Comparison of ENCODE assay signal across 7 cellular contexts in the genomic region with DNA sequence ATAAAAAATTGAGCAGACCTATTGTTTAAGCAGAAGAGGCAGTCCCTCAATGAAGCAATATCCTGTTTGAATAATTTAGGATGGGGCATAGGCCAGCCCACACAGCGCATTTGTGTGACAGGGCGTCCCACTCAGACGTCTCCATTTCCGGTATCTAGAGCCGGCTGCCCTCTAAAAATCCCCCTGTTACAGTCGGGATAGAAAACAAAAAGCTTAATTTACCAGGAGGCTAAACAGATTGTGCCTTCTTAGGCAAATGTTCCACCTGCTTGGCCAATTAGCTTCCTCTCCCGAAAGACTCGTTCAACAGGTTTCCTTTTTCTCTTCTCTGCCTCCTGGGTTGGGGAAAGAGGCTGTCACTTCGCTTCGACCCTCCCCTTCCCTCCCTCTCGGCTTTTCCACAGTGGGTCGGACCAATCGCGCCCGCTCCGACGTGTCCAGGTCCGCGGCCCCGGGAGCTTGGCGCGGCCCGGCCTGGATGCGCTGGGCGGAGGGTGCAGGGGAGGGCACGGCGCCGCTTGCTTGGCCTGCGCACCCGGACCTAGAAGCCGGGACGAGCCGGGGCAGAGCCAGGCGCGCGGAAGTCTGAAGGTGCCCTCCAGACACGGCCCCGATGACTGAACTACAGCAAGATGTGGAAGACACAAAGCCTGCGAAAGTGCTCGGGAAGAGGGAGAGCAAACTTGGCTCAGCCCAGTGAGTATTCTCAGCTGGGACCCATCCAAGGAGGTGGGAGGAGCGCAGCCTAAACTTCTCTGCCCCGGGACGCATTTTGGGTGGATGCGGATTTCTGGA. TPM values are rescaled to one million over a fixed set of nuclear protein-coding genes. Genes with fewer than 3 reads are reported as not detected.
DNase-seq lines count a peak whose midpoint lies in the region; ATAC-seq and TF ChIP-seq lines count a peak whose summit lies in the region.

A gene with protein sequence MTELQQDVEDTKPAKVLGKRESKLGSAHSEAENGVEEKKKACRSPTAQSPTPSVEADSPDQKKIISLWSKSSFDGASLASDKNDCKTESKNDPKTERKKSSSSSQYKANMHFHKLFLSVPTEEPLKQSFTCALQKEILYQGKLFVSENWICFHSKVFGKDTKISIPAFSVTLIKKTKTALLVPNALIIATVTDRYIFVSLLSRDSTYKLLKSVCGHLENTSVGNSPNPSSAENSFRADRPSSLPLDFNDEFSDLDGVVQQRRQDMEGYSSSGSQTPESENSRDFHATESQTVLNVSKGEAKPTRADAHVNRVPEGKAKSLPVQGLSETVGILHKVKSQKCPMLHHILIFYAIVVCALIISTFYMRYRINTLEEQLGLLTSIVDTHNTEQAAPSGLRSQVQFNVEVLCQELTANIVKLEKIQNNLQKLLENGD (plus strand): TSS at position 416 of the 795 bp plus-strand sequence. CDS start 198 bp downstream, at position 614.

- H3K27me3 Mint-ChIP-seq in activated CD4-positive, alpha-beta memory T cell treated with anti-CD3 and anti-CD28 coated beads, Interleukin-2, amount 10 ng/mL, durations not matched to agents 7 days and 5 days, result no peaks in the 10 kb centered on the region

- CTCF ChIA-PET in activated CD4-positive, alpha-beta memory T cell treated with anti-CD3 and anti-CD28 coated beads, Interleukin-2, amount 10 ng/mL, durations not matched to agents 7 days and 5 days (lab: Charles Lee), result interaction anchor here (1.0 to 2.6 kb wide), 5 partner anchors 9 to 77 kb away, joined by 3 to 12 read pairs (median 6); no protein-coding TSS in a partner anchor

- H3K36me3 Mint-ChIP-seq in activated CD4-positive, alpha-beta memory T cell treated with anti-CD3 and anti-CD28 coated beads, Interleukin-2, amount 10 ng/mL, durations not matched to agents 7 days and 5 days (ENCODE audit: low read depth), result peaks cover 5% of the 10 kb centered on the region

- DNase-seq in NCI-H345 (lab: John Stamatoyannopoulos, UW) (peak; percentile 68), ecto neural progenitor cell (ENCODE audit: low spot score) (peak; percentile 86), right lobe of liver (peak; percentile 84 to 87 (median 86))
- peak; percentile 74 for DNase-seq in activated CD4-positive, alpha-beta memory T cell treated with anti-CD3 and anti-CD28 coated beads, Interleukin-2, amount 10 ng/mL, durations not matched to agents 7 days and 5 days
- DNase-seq in stimulated activated CD4-positive, alpha-beta T cell treated with anti-CD3 and anti-CD28 coated beads, Interleukin-4, amount 100 ng/mL, for 24 hours, result peak; percentile 70

- H3K9me3 Mint-ChIP-seq in activated CD4-positive, alpha-beta memory T cell treated with anti-CD3 and anti-CD28 coated beads, Interleukin-2, amount 10 ng/mL, durations not matched to agents 7 days and 5 days, result no peaks in the 10 kb centered on the region

- 7% methylated on average over 24 of the region's 44 CpGs for WGBS in right lobe of liver (ENCODE audit: insufficient coverage, low coverage, low lambda C conversion rate, missing lambda C conversion rate)

- peak within 1 kb of the TSS; percentile 85 for H3K4me3 Mint-ChIP-seq in activated CD4-positive, alpha-beta memory T cell treated with anti-CD3 and anti-CD28 coated beads, Interleukin-2, amount 10 ng/mL, durations not matched to agents 7 days and 5 days

- ATAC-seq in GM18520 (IDR thresholded peaks at IDR 0.05; ENCODE audit: unreplicated experiment), result peak; percentile 74
- peak; percentile 88 for ATAC-seq in HG03025 (IDR thresholded peaks at IDR 0.05; ENCODE audit: low FRiP score, unreplicated experiment)
- ATAC-seq in right lobe of liver, result peak; percentile 96 to 98 (median 97)

- POLR2A ChIA-PET in activated CD4-positive, alpha-beta memory T cell treated with anti-CD3 and anti-CD28 coated beads, Interleukin-2, amount 10 ng/mL, durations not matched to agents 7 days and 5 days (lab: Charles Lee), result interaction anchor here (0.8 to 4.2 kb wide), 17 partner anchors 10 to 425 kb away, joined by 3 to 68 read pairs (median 5); partner anchors contain the start of genes ALDH7A1 and PHAX

- peak within 1 kb of the TSS; percentile 59 to 84 (median 73) for H3K27ac ChIP-seq in right lobe of liver

- no peaks in the 10 kb centered on the region for H3K9me3 ChIP-seq in right lobe of liver

- peak; percentile 87 for TF ChIP-seq POLR2A in right lobe of liver (IDR thresholded peaks at IDR 0.05)

- peaks cover 0 to 9% (median 0%) of the 10 kb centered on the region in 4 donors for H3K4me1 ChIP-seq in right lobe of liver

- TF ChIP-seq CTCF in right lobe of liver (IDR thresholded peaks at IDR 0.05), result no peak

- intact Hi-C loops in right lobe of liver (cut with DNase I), result no loop called here

- H3K4me3 ChIP-seq in right lobe of liver, result peak within 1 kb of the TSS; percentile 51 to 59 (median 56)

- peak within 1 kb of the TSS; percentile 77 for H3K27ac Mint-ChIP-seq in activated CD4-positive, alpha-beta memory T cell treated with anti-CD3 and anti-CD28 coated beads, Interleukin-2, amount 10 ng/mL, durations not matched to agents 7 days and 5 days

- peaks cover 0 to under 1% (median 0%) of the 10 kb centered on the region in 4 donors for H3K36me3 ChIP-seq in right lobe of liver

- H3K27me3 ChIP-seq in right lobe of liver, result no peaks in the 10 kb centered on the region

- peaks cover 38% of the 10 kb centered on the region for H3K4me1 Mint-ChIP-seq in activated CD4-positive, alpha-beta memory T cell treated with anti-CD3 and anti-CD28 coated beads, Interleukin-2, amount 10 ng/mL, durations not matched to agents 7 days and 5 days

RNA-seq across cellular contexts. Expression of the gene that starts here (rescaled TPM):
- total RNA-seq in activated CD4-positive, alpha-beta memory T cell treated with anti-CD3 and anti-CD28 coated beads, Interleukin-2, amount 10 ng/mL, durations not matched to agents 7 days and 5 days, result 1 to 10 TPM; 4.6 to 5.0 TPM
- 10 to 100 TPM in 5 of 6 experiments, 1 to 10 TPM in 1; 9.9 to 26.4 (median 18.3) TPM for total RNA-seq in right lobe of liver

Comparison
In these comparisons a context has a peak if more than half of its experiments do, and no peak if none do; other contexts are left out.
1. Peak in every context shown above with its lines: DNase-seq, ATAC-seq, H3K4me3 ChIP-seq and H3K27ac ChIP-seq.